ENCODE assay signal across 1 cellular context in the genomic region with DNA sequence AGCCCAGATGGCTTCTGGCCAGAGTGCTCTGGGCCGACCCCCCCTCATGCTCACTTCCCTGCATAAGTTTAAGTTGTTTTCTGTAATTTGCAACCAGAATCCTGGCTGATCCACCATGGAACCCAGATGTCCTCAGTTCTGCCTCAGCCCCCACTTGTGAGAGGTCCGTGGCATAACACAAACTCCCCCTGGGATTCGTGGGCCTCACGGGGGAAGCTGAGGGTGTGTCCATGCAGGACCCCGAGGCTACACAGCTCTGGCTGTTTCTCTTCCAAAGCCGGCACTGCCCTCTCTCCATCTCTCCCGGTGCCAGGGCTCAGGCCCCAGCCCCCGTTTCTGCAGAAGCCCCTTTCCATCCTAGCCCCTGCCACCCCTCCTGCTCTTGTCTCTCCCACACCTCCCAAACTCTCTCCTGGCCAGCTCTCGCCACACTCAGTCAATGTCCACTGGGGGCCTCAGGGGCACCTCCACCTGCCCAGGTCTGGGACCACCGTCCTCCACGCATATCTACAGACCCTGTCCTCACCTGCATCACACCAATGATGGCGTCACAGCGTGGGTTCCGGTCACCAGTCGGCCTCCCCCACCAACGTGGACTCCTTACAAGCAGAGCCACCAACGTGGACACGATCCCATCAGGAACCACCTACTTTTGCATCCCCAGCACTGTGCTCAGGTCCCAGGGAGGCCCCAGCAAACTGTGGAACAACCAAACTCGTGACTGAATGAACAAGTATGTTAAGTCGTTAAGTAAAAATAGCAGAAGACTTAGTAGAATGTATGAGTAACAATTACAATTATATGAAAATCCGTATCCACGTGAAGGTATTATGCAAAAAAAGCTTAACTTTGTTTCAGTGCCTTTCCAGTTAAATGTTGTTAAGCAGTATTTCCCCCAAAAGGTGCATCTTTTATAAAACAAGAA.
TF ChIP-seq lines count a peak whose summit lies in the region.

No MANE protein-coding gene starts in this region.

TF ChIP-seq in H1, 55 proteins besides CTCF, POLR2A, EP300 and RAD21:
- TF ChIP-seq BCL11A (IDR thresholded peaks at IDR 0.05; ENCODE audit: low read depth in 2 of 2, low read length in 2 of 2) = no peak
- TF ChIP-seq GABPA (IDR thresholded peaks at IDR 0.05; ENCODE audit: borderline replicate concordance, insufficient read depth, low read length) = no peak
- TF ChIP-seq PHF8 (conservative IDR thresholded peaks at IDR 0.05; ENCODE audit: low read depth, low read length) = no peak
- no peak for TF ChIP-seq SIRT6 (IDR thresholded peaks at IDR 0.05; ENCODE audit: low read length)
- TF ChIP-seq, protein P1, sequence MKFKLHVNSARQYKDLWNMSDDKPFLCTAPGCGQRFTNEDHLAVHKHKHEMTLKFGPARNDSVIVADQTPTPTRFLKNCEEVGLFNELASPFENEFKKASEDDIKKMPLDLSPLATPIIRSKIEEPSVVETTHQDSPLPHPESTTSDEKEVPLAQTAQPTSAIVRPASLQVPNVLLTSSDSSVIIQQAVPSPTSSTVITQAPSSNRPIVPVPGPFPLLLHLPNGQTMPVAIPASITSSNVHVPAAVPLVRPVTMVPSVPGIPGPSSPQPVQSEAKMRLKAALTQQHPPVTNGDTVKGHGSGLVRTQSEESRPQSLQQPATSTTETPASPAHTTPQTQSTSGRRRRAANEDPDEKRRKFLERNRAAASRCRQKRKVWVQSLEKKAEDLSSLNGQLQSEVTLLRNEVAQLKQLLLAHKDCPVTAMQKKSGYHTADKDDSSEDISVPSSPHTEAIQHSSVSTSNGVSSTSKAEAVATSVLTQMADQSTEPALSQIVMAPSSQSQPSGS (IDR thresholded peaks at IDR 0.05; ENCODE audit: low read length) = no peak
- TF ChIP-seq NANOG (IDR thresholded peaks at IDR 0.05; ENCODE audit: insufficient read depth, low read depth, low read length, poor library complexity, severe bottlenecking) = no peak
- TF ChIP-seq MAFK (IDR thresholded peaks at IDR 0.05; ENCODE audit: low read depth, low read length) = no peak
- no peak for TF ChIP-seq GTF2F1 (IDR thresholded peaks at IDR 0.05; ENCODE audit: borderline replicate concordance, low read depth, low read length)
- TF ChIP-seq SIX5 (IDR thresholded peaks at IDR 0.05; ENCODE audit: low read depth, low read length) = no peak
- no peak for TF ChIP-seq CEBPB (IDR thresholded peaks at IDR 0.05; ENCODE audit: low read depth, low read length)
- TF ChIP-seq EZH2 (IDR thresholded peaks at IDR 0.05; ENCODE audit: low read depth, low read length, severe bottlenecking) = no peak
- TF ChIP-seq SUZ12 (IDR thresholded peaks at IDR 0.05; ENCODE audit: low read length) = no peak
- TF ChIP-seq TEAD4 (IDR thresholded peaks at IDR 0.05; ENCODE audit: low read depth, low read length) = no peak
- TF ChIP-seq KDM5A (IDR thresholded peaks at IDR 0.05; ENCODE audit: low read length) = no peak
- no peak for TF ChIP-seq ZNF274 (IDR thresholded peaks at IDR 0.05; ENCODE audit: borderline replicate concordance, extremely low read depth, low read length)
- TF ChIP-seq TBP (IDR thresholded peaks at IDR 0.05; ENCODE audit: low read depth, low read length) = no peak
- no peak for TF ChIP-seq TAF1 (IDR thresholded peaks at IDR 0.05; ENCODE audit: low read depth, low read length)
- TF ChIP-seq FOSL1 (IDR thresholded peaks at IDR 0.05; ENCODE audit: insufficient read depth, low read depth, low read length) = no peak
